In the genomic region with DNA sequence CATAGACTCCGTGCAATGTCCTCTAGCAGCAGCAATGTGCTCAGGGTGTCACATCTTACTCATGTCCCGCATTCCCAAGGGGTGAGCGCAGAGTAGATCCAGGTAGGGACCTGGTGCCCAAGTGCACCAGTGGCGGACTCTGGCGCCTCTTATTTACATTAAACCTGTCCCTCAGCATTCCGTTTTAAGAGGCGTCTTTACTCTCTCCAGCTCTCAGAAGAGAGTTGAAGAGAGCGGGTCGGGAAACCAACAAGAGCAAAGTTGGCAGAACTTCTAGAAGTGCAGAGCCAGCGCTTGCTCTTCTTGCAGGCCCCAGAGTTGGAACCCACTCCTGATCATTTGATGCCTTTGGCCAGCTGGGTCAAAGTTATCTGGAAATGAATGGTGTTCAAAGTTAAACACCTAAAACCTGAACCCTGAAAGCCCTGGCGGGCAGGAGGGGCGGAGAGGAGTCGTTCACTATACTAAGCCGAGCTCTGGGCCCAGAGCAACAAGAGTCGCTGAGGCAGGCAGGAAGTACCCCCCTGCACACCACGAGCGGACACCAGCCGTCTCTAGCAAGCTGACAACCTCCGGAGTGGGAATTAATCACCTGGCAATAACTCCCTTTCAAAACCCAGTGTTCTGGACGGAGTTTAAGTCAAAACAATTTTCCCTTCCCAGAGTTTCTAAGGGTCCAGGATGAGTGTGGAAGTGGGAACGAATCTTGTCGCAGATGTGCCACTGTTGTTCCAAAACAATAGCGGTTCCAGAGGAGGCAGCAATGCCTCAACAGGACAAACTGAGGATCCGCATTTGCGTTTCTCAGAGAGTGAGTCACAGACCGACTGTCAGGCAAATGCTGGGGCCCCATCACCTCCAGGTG, we compare ENCODE assay signal across 10 cellular contexts.
DNase-seq lines count a peak whose midpoint lies in the region; ATAC-seq and TF ChIP-seq lines count a peak whose summit lies in the region.
"Had no signal": no experiment of that assay in that cellular context is flagged by ENCODE, and none has a peak within 500 bp of the region (broad histone marks: within the 10 kb centered on the region; RNA-seq: fewer than 3 reads in every experiment).

No MANE protein-coding gene starts in this region.

- CTCF ChIA-PET in WTC11 (lab: Charles Lee), result interaction anchor here (0.8 to 2.6 kb wide), 9 partner anchors 27 to 733 kb away, joined by 3 to 24 read pairs (median 5); partner anchors contain the start of gene CCNH

- no peak overlapping the region for H3K4ac ChIP-seq in trophoblast cell (ENCODE audit: low read depth, low read length)

- H3K4me1 ChIP-seq in trophoblast cell (ENCODE audit: control insufficient read depth in 1 of 2, insufficient read depth in 2 of 2, low read length in 2 of 2), result peaks cover 15 to 16% of the 10 kb centered on the region in 2 experiments

- H3K27me3 ChIP-seq in GM06990 (replicated peaks; ENCODE audit: control insufficient read depth, insufficient read depth, low read length), result peaks cover 1% of the 10 kb centered on the region; the same call in 1 of the 2 replicates
- H3K27me3 ChIP-seq in trophoblast cell (ENCODE audit: insufficient read depth, low read length), result peaks cover 26% of the 10 kb centered on the region

- H3K9me3 Mint-ChIP-seq in WTC11, result peaks cover 9% of the 10 kb centered on the region

- TF ChIP-seq CTCF in GM06990 (IDR thresholded peaks at IDR 0.05; ENCODE audit: insufficient read depth, low read length, poor library complexity, severe bottlenecking) (no peak), WTC11 (IDR thresholded peaks at IDR 0.05) (no peak)

- peak overlapping the region; percentile 61 for H3K4me2 ChIP-seq in trophoblast cell (ENCODE audit: low read length)

- DNase-seq in GM06990 (ENCODE audit: extremely low read depth, insufficient read length) (no peak), WTC11 (ENCODE audit: low spot score) (peak; percentile 41), globus pallidus (ENCODE audit: low spot score) (peak; percentile 64), trophoblast cell (peak; percentile 16 to 51), D341Med (ENCODE audit: low spot score) (no peak), NCI-H1694 treated with DMSO at 0.1 percent for 48 hours (lab: John Stamatoyannopoulos, UW) (no peak)
- DNase-seq: NCI-H1048 had no signal

- peak overlapping the region; percentile 40; the same call in 1 of the 2 replicates for H3K4me3 ChIP-seq in GM06990 (replicated peaks; ENCODE audit: low read depth, low read length)
- no peak overlapping the region for H3K4me3 ChIP-seq in trophoblast cell (ENCODE audit: low read depth, low read length)

- no peak overlapping the region for H3K27ac ChIP-seq in trophoblast cell (ENCODE audit: low read depth, low read length)
- H3K27ac ChIP-seq: RWPE1 had no signal

- no CpG with 5 or more reads among the region's 26 CpGs for WGBS in trophoblast cell (ENCODE audit: extremely low coverage, insufficient coverage, insufficient read length)

- no peak overlapping the region for H3K27ac Mint-ChIP-seq in WTC11

- 0 out of 2 replicates have a peak, but pooled peaks cover 2% of the 10 kb centered on the region for H3K36me3 Mint-ChIP-seq in WTC11

- peak overlapping the region; percentile 53 for H3K4me3 Mint-ChIP-seq in WTC11

- H4K12ac ChIP-seq in trophoblast cell (ENCODE audit: low read depth, low read length), result no peak overlapping the region

- H3K9ac ChIP-seq in trophoblast cell (ENCODE audit: low read length), result no peak overlapping the region

- no peak overlapping the region for H3K14ac ChIP-seq in trophoblast cell (ENCODE audit: low read length)

- no peaks in the 10 kb centered on the region for H3K79me2 ChIP-seq in trophoblast cell (ENCODE audit: control insufficient read depth, insufficient read depth, low read length, poor library complexity)

- H2BK5ac ChIP-seq in trophoblast cell (ENCODE audit: low read depth, low read length, poor library complexity), result no peak overlapping the region

- H3K18ac ChIP-seq in trophoblast cell (ENCODE audit: low read length), result no peak overlapping the region

- no peak overlapping the region for H2BK120ac ChIP-seq in trophoblast cell (ENCODE audit: insufficient read depth, low read length, poor library complexity)

- peaks cover 14% of the 10 kb centered on the region; the same call in 1 of the 2 replicates for H3K27me3 Mint-ChIP-seq in WTC11 (ENCODE audit: low read depth)

- H3K23ac ChIP-seq in trophoblast cell (ENCODE audit: low read length), result no peak overlapping the region

- H2AFZ ChIP-seq in trophoblast cell (ENCODE audit: insufficient read depth, low read length, poor library complexity), result peak overlapping the region; percentile 3

- H2AK5ac ChIP-seq in trophoblast cell (ENCODE audit: low read length), result no peak overlapping the region

- POLR2A ChIA-PET in WTC11 (lab: Charles Lee), result interaction anchor here (0.7 to 1.0 kb wide), 2 partner anchors 56 to 515 kb away, joined by 3 to 4 read pairs; no protein-coding TSS in a partner anchor

- no peak overlapping the region for H2BK12ac ChIP-seq in trophoblast cell (ENCODE audit: low read length)

- peak; percentile 9 for ATAC-seq in WTC11
- ATAC-seq in GM21786 (IDR thresholded peaks at IDR 0.05; ENCODE audit: unreplicated experiment), result no peak
- no peak for ATAC-seq in GM18861 (IDR thresholded peaks at IDR 0.05; ENCODE audit: unreplicated experiment)

- no peaks in the 10 kb centered on the region for H3K9me3 ChIP-seq in trophoblast cell (ENCODE audit: insufficient read depth, low read depth, low read length)

- no peak overlapping the region for H4K8ac ChIP-seq in trophoblast cell (ENCODE audit: low read depth, low read length)

- no peak overlapping the region for H4K91ac ChIP-seq in trophoblast cell (ENCODE audit: low read depth, low read length)

- peaks cover 13% of the 10 kb centered on the region; the same call in 1 of the 2 replicates for H3K4me1 Mint-ChIP-seq in WTC11

- H3K79me1 ChIP-seq in trophoblast cell (ENCODE audit: low read length), result peaks cover 2% of the 10 kb centered on the region

- no peaks in the 10 kb centered on the region for H3K36me3 ChIP-seq in GM06990 (ENCODE audit: control insufficient read depth, insufficient read depth, low read length)
- H3K36me3 ChIP-seq in trophoblast cell (ENCODE audit: control insufficient read depth in 1 of 2, insufficient read depth in 2 of 2, low read length in 2 of 2), result no peaks in the 10 kb centered on the region

TF ChIP-seq in WTC11, 78 proteins besides CTCF, POLR2A, EP300 and RAD21:
- TF ChIP-seq FOXP4 (CRISPR knock-in tag; IDR thresholded peaks at IDR 0.05) (no peak), ZNF425 (CRISPR knock-in tag; conservative IDR thresholded peaks at IDR 0.05) (no peak), TEAD1 (CRISPR knock-in tag; IDR thresholded peaks at IDR 0.05) (no peak)
TF ChIP-seq in WTC11: peak in this region for 0.

Comparison
In these comparisons a context has a peak if more than half of its experiments do, and no peak if none do; other contexts are left out.
1. DNase-seq: peak in WTC11 (single experiment), globus pallidus (single experiment) and trophoblast cell (2 of 2); none in GM06990 (single experiment), D341Med (single experiment) and NCI-H1694 treated with DMSO at 0.1 percent for 48 hours (single experiment).